ENCODE assay signal across 8 cellular contexts in the genomic region with DNA sequence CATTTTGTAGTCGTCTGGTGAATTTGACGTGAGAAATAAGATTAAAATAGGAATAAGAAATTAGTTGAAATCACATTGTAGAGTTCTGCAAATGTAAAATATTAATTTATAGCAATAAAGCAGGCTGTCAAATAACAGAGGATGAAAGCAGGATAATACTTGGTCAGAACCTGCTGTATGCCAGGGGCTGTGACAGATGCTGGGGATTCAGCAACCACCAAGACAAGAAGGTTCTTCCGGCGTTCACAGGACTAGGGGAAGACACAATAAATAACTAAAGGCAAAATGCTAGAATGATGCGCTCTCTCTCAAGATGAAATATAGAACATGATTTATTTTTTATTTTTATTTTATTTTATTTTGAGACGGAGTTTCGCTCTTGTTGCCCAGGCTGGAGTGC. TPM values are rescaled to one million over a fixed set of nuclear protein-coding genes. Genes with fewer than 3 reads are reported as not detected.
A peak's percentile ranks its signal among the peaks of the same experiment; 100 is the strongest.
DNase-seq lines count a peak whose midpoint lies in the region; TF ChIP-seq lines count a peak whose summit lies in the region.

No MANE protein-coding gene starts in this region.

- CTCF ChIA-PET in Caco-2 (lab: Charles Lee) = no interaction called here

- H3K27me3 Mint-ChIP-seq in Caco-2 (ENCODE audit: insufficient read depth, unreplicated experiment) = no peaks in the 10 kb centered on the region

- no peaks in the 10 kb centered on the region for H3K9me3 Mint-ChIP-seq in Caco-2 (ENCODE audit: unreplicated experiment)

- H3K27me3 ChIP-seq in Caco-2 (replicated peaks; ENCODE audit: control insufficient read depth, insufficient read depth, low read length) (no peaks in the 10 kb centered on the region), colonic mucosa (no peaks in the 10 kb centered on the region), ovary (no peaks in the 10 kb centered on the region)

- intact Hi-C loops in Caco-2 (cut with micrococcal nuclease; ENCODE audit: unreplicated experiment) (no loop called here), colonic mucosa (cut with DNase I) (no loop called here), ovary (cut with DNase I) (no loop called here)

- H3K4me3 Mint-ChIP-seq in Caco-2 (ENCODE audit: unreplicated experiment) = peak overlapping the region; percentile 85

- in situ Hi-C loops in ACHN (cut with HindIII; ENCODE audit: low pct_ligation_motif_present, low pct_unique_long_range_greater_than_20kb, low sequenced_read_pairs) = no loop called here

- H3K27ac ChIP-seq in colonic mucosa (peak overlapping the region; percentile 73), ovary (peak overlapping the region; percentile 3 to 78)

- no peaks in the 10 kb centered on the region for H3K4me1 Mint-ChIP-seq in Caco-2 (ENCODE audit: low read depth, unreplicated experiment)

- H3K4me1 ChIP-seq in Caco-2 (no peaks in the 10 kb centered on the region), colonic mucosa (peaks cover 4% of the 10 kb centered on the region), ovary (ENCODE audit: insufficient read depth) (peaks cover 2% of the 10 kb centered on the region)

- H3K4me3 ChIP-seq in Caco-2 (ENCODE audit: low read depth, low read length) = peak overlapping the region; percentile 68
- H3K4me3 ChIP-seq in NB4 (ENCODE audit: low read depth, low read length) = peak overlapping the region; percentile 75
- peak overlapping the region; percentile 51 for H3K4me3 ChIP-seq in colonic mucosa
- H3K4me3 ChIP-seq in ovary = peak overlapping the region; percentile 77

- no peak for TF ChIP-seq EP300 in ovary (IDR thresholded peaks at IDR 0.05)

- no peak for DNase-seq in Caco-2
- DNase-seq in NB4 (ENCODE audit: low read depth) = peak; percentile 12
- DNase-seq in colonic mucosa = no peak
- no peak for DNase-seq in ovary
- DNase-seq in NCI-H2081 (lab: John Stamatoyannopoulos, UW) = no peak
- DNase-seq in NCI-H2171 (lab: John Stamatoyannopoulos, UW) = no peak
- DNase-seq in ACHN = no peak
- DNase-seq in stimulated activated CD8-positive, alpha-beta memory T cell treated with anti-CD3 and anti-CD28 coated beads, Interleukin-4, amount 100 ng/mL, for 48 hours = no peak

- H3K36me3 ChIP-seq in Caco-2 (ENCODE audit: control insufficient read depth, insufficient read depth, low read length) = no peaks in the 10 kb centered on the region
- no peaks in the 10 kb centered on the region for H3K36me3 ChIP-seq in colonic mucosa
- H3K36me3 ChIP-seq in ovary = no peaks in the 10 kb centered on the region

- TSS peak; percentile 95 for BruUV-seq in Caco-2 (replicated peaks; lab: Mats Ljungman, UMichigan)

- TF ChIP-seq POLR2A in NB4 (IDR thresholded peaks at IDR 0.05; ENCODE audit: extremely low read depth, insufficient read length) (no peak), ovary (IDR thresholded peaks at IDR 0.05) (no peak)

- WGBS in ovary, 3 donors = 63 to 75% (median 68%) methylated on average over 7 of the region's 7 CpGs

- H3K9ac ChIP-seq in colonic mucosa (ENCODE audit: low read depth in 2 of 2, low read length in 2 of 2) = peak overlapping the region in 1 of 2 donors; percentile 77

- no peak for TF ChIP-seq CTCF in Caco-2 (IDR thresholded peaks at IDR 0.05; ENCODE audit: insufficient read depth in 1 of 2, low read depth in 1 of 2, low read length in 1 of 2, severe bottlenecking in 1 of 2, unreplicated experiment in 1 of 2)
- TF ChIP-seq CTCF in NB4 (IDR thresholded peaks at IDR 0.05; ENCODE audit: low read depth, low read length) = no peak
- no peak for TF ChIP-seq CTCF in colonic mucosa (IDR thresholded peaks at IDR 0.05)
- no peak for TF ChIP-seq CTCF in ovary (IDR thresholded peaks at IDR 0.05)

- H3K36me3 Mint-ChIP-seq in Caco-2 (ENCODE audit: insufficient read depth, unreplicated experiment) = no peaks in the 10 kb centered on the region

- POLR2A ChIA-PET in Caco-2 (lab: Charles Lee) = no interaction called here

- H3K9me3 ChIP-seq in Caco-2 (no peaks in the 10 kb centered on the region), colonic mucosa (no peaks in the 10 kb centered on the region), ovary (no peaks in the 10 kb centered on the region)

- peak overlapping the region; percentile 89 for H3K27ac Mint-ChIP-seq in Caco-2 (ENCODE audit: unreplicated experiment)

RNA-seq across cellular contexts. Expression of gene PARK7, which starts 6.8 kb away (rescaled TPM):
- total RNA-seq in Caco-2 (2022) (284 and 293 TPM in 2 replicates), colonic mucosa (100 to 1,000 TPM; 184 to 330 TPM), ovary (100 to 1,000 TPM; 159 to 266 (median 248) TPM)
- polyA plus RNA-seq in ovary = 100 to 1,000 TPM; 241 to 438 TPM

RNA-seq across cellular contexts. Expression of gene TNFRSF9, which starts 14.0 kb away (rescaled TPM):
- total RNA-seq in Caco-2 (2022) (0.54 and 0.91 TPM in 2 replicates), colonic mucosa (under 1 TPM; 0.17 to 0.56 TPM), ovary (under 1 TPM in 1 of 7 donors, not detected in 6; 0.08 TPM)
- polyA plus RNA-seq in ovary = under 1 TPM; 0.05 to 0.10 TPM
